In genomic region chr14:60332046-60332399, GRCh38 we compare ENCODE assay signal across 9 cellular contexts.
DNase-seq lines count a peak whose midpoint lies in the region; ATAC-seq and TF ChIP-seq lines count a peak whose summit lies in the region.
"Had no signal": no experiment of that assay in that cellular context is flagged by ENCODE, and none has a peak within 500 bp of the region (broad histone marks: within the 10 kb centered on the region; RNA-seq: fewer than 3 reads in every experiment).

No MANE protein-coding gene starts in this region.

- H3K4me3 ChIP-seq in esophagus muscularis mucosa (peak overlapping the region in 3 of 4 donors; percentile 31 to 52 (median 41)), spleen (peak overlapping the region in 6 of 8 donors; percentile 42 to 71 (median 48))

- TF ChIP-seq EP300 in esophagus muscularis mucosa (IDR thresholded peaks at IDR 0.05): no peak

- no peak overlapping the region for H3K27ac ChIP-seq in H9 (ENCODE audit: insufficient read length, low read depth, low read length)
- H3K27ac ChIP-seq in esophagus muscularis mucosa (replicated peaks in 1 of 4): no peak overlapping the region
- peak overlapping the region in 4 of 8 donors; percentile 60 to 81 (median 74) for H3K27ac ChIP-seq in spleen

- H4K20me1 ChIP-seq in H9 (ENCODE audit: control insufficient read depth, insufficient read depth, insufficient read length): no peaks in the 10 kb centered on the region

- H2BK120ac ChIP-seq in H9 (ENCODE audit: low read depth, low read length, poor library complexity, severe bottlenecking): no peak overlapping the region

- H3K79me2 ChIP-seq in H9 (ENCODE audit: insufficient read depth, low read length): no peaks in the 10 kb centered on the region

- no peak for TF ChIP-seq POLR2A in esophagus muscularis mucosa (IDR thresholded peaks at IDR 0.05; ENCODE audit: low read depth)
- no peak for TF ChIP-seq POLR2A in spleen (IDR thresholded peaks at IDR 0.05)

- no peak overlapping the region for H3K4ac ChIP-seq in H9 (ENCODE audit: low read depth, low read length)

- H3K79me1 ChIP-seq in H9 (ENCODE audit: insufficient read depth, low read depth, low read length, poor library complexity, severe bottlenecking): no peaks in the 10 kb centered on the region

- no peak for TF ChIP-seq CTCF in H9 (conservative IDR thresholded peaks at IDR 0.05)
- no peak for TF ChIP-seq CTCF in esophagus muscularis mucosa (IDR thresholded peaks at IDR 0.05)
- peak in 4 of 11 experiments; percentile 1 to 27 (median 7) for TF ChIP-seq CTCF in spleen (IDR thresholded peaks at IDR 0.05 in 8 of 11, conservative IDR thresholded peaks at IDR 0.05 in 3 of 11)

- no CpG with 5 or more reads among the region's 2 CpGs for WGBS in H9 (ENCODE audit: extremely low coverage, insufficient read length, low lambda C conversion rate)
- 61% methylated on average over 2 of the region's 2 CpGs for WGBS in esophagus muscularis mucosa
- 27 to 36% (median 32%) methylated on average over 2 of the region's 2 CpGs for WGBS in spleen, 5 donors

- no peak overlapping the region for H2BK15ac ChIP-seq in H9 (ENCODE audit: low read depth, low read length)

- H3K9me3 ChIP-seq in H9 (ENCODE audit: control insufficient read depth, low read depth, low read length): no peaks in the 10 kb centered on the region
- H3K9me3 ChIP-seq in T-helper 17 cell (ENCODE audit: control insufficient read depth, low read length, poor library complexity, severe bottlenecking): no peaks in the 10 kb centered on the region
- H3K9me3 ChIP-seq in esophagus muscularis mucosa: no peaks in the 10 kb centered on the region
- H3K9me3 ChIP-seq in spleen: no peaks in the 10 kb centered on the region
- H3K9me3 ChIP-seq: gastroesophageal sphincter, pancreas had no signal

- peak overlapping the region; percentile 63 for H3K4me2 ChIP-seq in H9 (ENCODE audit: insufficient read depth, insufficient read length, low read length)

- no peak overlapping the region for H2BK20ac ChIP-seq in H9 (ENCODE audit: low read depth, low read length, poor library complexity, severe bottlenecking)

- no peak for ATAC-seq in T-helper 17 cell
- no peak for ATAC-seq in HG03025 (IDR thresholded peaks at IDR 0.05; ENCODE audit: low FRiP score, unreplicated experiment)
- no peak for ATAC-seq in GM18519 (IDR thresholded peaks at IDR 0.05; ENCODE audit: low FRiP score, unreplicated experiment)

- H2BK5ac ChIP-seq in H9 (ENCODE audit: insufficient read length, low read length): no peak overlapping the region

- H3K4me1 ChIP-seq in H9 (ENCODE audit: insufficient read depth, low read length): peaks cover 5% of the 10 kb centered on the region; the same call in 1 of the 2 replicates
- peaks cover 11 to 24% (median 22%) of the 10 kb centered on the region in 4 donors for H3K4me1 ChIP-seq in esophagus muscularis mucosa
- peaks cover 0 to 39% (median 19%) of the 10 kb centered on the region in 6 donors for H3K4me1 ChIP-seq in spleen

- H4K5ac ChIP-seq in H9 (ENCODE audit: insufficient read length, low read depth, low read length): no peak overlapping the region

- intact Hi-C loops in esophagus muscularis mucosa (cut with DNase I): no loop called here
- intact Hi-C loops in spleen (cut with DNase I; ENCODE audit: low total_unique reads): no loop called here

- no peak overlapping the region for H3K14ac ChIP-seq in H9 (ENCODE audit: insufficient read depth, low read length)

- no peak overlapping the region for H3K9ac ChIP-seq in H9 (ENCODE audit: extremely low read depth, insufficient read length, low read length)

- DNase-seq in H9: no peak
- no peak for DNase-seq in T-helper 17 cell
- no peak for DNase-seq in esophagus muscularis mucosa (ENCODE audit: extremely low spot score)
- no peak for DNase-seq in spleen
- DNase-seq in occipital lobe (lab: John Stamatoyannopoulos, UW): no peak

- H3K36me3 ChIP-seq in esophagus muscularis mucosa (no peaks in the 10 kb centered on the region), spleen (no peaks in the 10 kb centered on the region)
- H3K36me3 ChIP-seq: gastroesophageal sphincter, pancreas had no signal

- H3K9me3 Mint-ChIP-seq in H9: no peaks in the 10 kb centered on the region; a peak in 1 of 5 replicates

- H3K4me3 Mint-ChIP-seq in H9 (peak overlapping the region in 1 of 2 experiments; percentile 75; a peak in 3 of 5 replicates), T-helper 17 cell (peak overlapping the region; percentile 98)

- H3K23ac ChIP-seq in H9 (ENCODE audit: insufficient read length, low read depth, low read length): no peak overlapping the region

- H2AK5ac ChIP-seq in H9 (ENCODE audit: insufficient read length, low read length): no peak overlapping the region

- H2BK12ac ChIP-seq in H9 (ENCODE audit: insufficient read length, low read depth, low read length): no peak overlapping the region

- no peak overlapping the region for H3T11ph ChIP-seq in H9 (ENCODE audit: low read length)

- H3K27me3 ChIP-seq in H9 (ENCODE audit: insufficient read depth, low read length) (no peaks in the 10 kb centered on the region), esophagus muscularis mucosa (peaks cover 0 to 26% (median 0%) of the 10 kb centered on the region in 4 donors), spleen (replicated peaks in 1 of 7) (peaks cover 0 to 42% (median 8%) of the 10 kb centered on the region in 7 donors)
- H3K27me3 ChIP-seq: pancreas had no signal

- no peak overlapping the region for H2AFZ ChIP-seq in H9 (ENCODE audit: low read length)

- peaks cover 24 to 26% of the 10 kb centered on the region in 2 experiments for H3K4me1 Mint-ChIP-seq in H9
- H3K4me1 Mint-ChIP-seq in T-helper 17 cell: peaks cover 24% of the 10 kb centered on the region

- H4K8ac ChIP-seq in H9 (replicated peaks; ENCODE audit: insufficient read length, low read depth, low read length): no peak overlapping the region

- H3K27ac Mint-ChIP-seq in H9 (no peak overlapping the region), T-helper 17 cell (peak overlapping the region; percentile 96)

- no peak overlapping the region for H3K56ac ChIP-seq in H9 (ENCODE audit: insufficient read length, low read depth, low read length)

- H3K27me3 Mint-ChIP-seq in H9 (ENCODE audit: low read depth) (peaks cover 7% of the 10 kb centered on the region), T-helper 17 cell (peaks cover 40% of the 10 kb centered on the region)

- H4K91ac ChIP-seq in H9 (ENCODE audit: insufficient read length, low read depth, low read length): no peak overlapping the region

- peaks cover 12% of the 10 kb centered on the region for H3K23me2 ChIP-seq in H9 (ENCODE audit: insufficient read length, low read depth, low read length, poor library complexity, severe bottlenecking)

- no peak overlapping the region for H3K18ac ChIP-seq in H9 (ENCODE audit: insufficient read length, low read depth, low read length)

- H3K36me3 Mint-ChIP-seq in H9 (ENCODE audit: insufficient read depth in 1 of 3, low read depth in 3 of 3): no peaks in the 10 kb centered on the region; a peak in 2 of 7 replicates
- H3K36me3 Mint-ChIP-seq in T-helper 17 cell (ENCODE audit: low read depth): peaks cover 4% of the 10 kb centered on the region
